1 cellular context compared by ENCODE assay signal in genomic region chr5:32422697-32423096, GRCh38.
TF ChIP-seq lines count a peak whose summit lies in the region.

No MANE protein-coding gene starts in this region.

TF ChIP-seq in HEK293, 187 proteins besides CTCF, POLR2A, EP300 and RAD21 (continued from another document):
- TF ChIP-seq, protein P1, sequence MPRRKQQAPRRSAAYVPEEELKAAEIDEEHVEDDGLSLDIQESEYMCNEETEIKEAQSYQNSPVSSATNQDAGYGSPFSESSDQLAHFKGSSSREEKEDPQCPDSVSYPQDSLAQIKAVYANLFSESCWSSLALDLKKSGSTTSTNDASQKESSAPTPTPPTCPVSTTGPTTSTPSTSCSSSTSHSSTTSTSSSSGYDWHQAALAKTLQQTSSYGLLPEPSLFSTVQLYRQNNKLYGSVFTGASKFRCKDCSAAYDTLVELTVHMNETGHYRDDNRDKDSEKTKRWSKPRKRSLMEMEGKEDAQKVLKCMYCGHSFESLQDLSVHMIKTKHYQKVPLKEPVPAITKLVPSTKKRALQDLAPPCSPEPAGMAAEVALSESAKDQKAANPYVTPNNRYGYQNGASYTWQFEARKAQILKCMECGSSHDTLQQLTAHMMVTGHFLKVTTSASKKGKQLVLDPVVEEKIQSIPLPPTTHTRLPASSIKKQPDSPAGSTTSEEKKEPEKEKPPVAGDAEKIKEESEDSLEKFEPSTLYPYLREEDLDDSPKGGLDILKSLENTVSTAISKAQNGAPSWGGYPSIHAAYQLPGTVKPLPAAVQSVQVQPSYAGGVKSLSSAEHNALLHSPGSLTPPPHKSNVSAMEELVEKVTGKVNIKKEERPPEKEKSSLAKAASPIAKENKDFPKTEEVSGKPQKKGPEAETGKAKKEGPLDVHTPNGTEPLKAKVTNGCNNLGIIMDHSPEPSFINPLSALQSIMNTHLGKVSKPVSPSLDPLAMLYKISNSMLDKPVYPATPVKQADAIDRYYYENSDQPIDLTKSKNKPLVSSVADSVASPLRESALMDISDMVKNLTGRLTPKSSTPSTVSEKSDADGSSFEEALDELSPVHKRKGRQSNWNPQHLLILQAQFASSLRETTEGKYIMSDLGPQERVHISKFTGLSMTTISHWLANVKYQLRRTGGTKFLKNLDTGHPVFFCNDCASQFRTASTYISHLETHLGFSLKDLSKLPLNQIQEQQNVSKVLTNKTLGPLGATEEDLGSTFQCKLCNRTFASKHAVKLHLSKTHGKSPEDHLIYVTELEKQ (tag by site-specific recombination; IDR thresholded peaks at IDR 0.05; ENCODE audit: borderline replicate concordance) = no peak
- TF ChIP-seq ZNF248 (tag by site-specific recombination; IDR thresholded peaks at IDR 0.05) = no peak
